ENCODE assay signal across 14 cellular contexts in the genomic region with DNA sequence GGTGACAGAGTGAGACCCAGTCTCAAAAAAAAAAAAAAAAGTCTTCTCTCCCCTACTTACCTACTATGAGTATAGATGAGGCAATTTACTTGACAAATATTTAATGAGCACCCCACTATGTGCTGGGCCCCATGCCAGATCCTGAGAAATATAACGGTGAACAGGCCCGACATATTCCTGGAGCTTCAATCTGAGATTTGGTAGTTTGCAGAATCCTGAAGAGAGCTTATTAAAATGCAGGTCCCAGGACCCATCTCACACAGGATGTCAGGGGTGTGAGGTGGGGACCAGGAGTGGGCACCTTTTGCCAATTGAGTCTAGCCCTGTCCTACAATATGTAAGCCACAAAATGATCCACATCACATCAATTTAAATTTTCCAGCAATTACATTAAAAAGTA. TPM values are rescaled to one million over a fixed set of nuclear protein-coding genes. Genes with fewer than 3 reads are reported as not detected.
A peak's percentile ranks its signal among the peaks of the same experiment; 100 is the strongest.
DNase-seq lines count a peak whose midpoint lies in the region; ATAC-seq and TF ChIP-seq lines count a peak whose summit lies in the region.
"Had no signal": no experiment of that assay in that cellular context is flagged by ENCODE, and none has a peak within 500 bp of the region (broad histone marks: within the 10 kb centered on the region; RNA-seq: fewer than 3 reads in every experiment).

No MANE protein-coding gene starts in this region.

- no peak overlapping the region for H3K27ac ChIP-seq in lower lobe of right lung
- H3K27ac ChIP-seq: A549 had no signal

- no peak overlapping the region for H3K4me3 ChIP-seq in lower lobe of right lung
- H3K4me3 ChIP-seq: A549 had no signal

- intact Hi-C loops in lower lobe of right lung (cut with DNase I), result no loop called here

- DNase-seq in activated effector memory CD4-positive, alpha-beta T cell treated with anti-CD3 and anti-CD28 coated beads, Interleukin-2, amount 50 U/mL, for 16 hours, result peak; percentile 33
- no peak for DNase-seq in activated effector memory CD4-positive, alpha-beta T cell treated with Interleukin-2 at 50 U/mL for 16 hours
- DNase-seq in activated CD8-positive, alpha-beta memory T cell treated with anti-CD3 and anti-CD28 coated beads, Interleukin-2, amount 50 U/mL, for 48 hours, result peak; percentile 32
- DNase-seq in lower lobe of right lung (peak; percentile 3), ureter (ENCODE audit: low spot score) (peak; percentile 13), amniotic stem cell (lab: John Stamatoyannopoulos, UW) (no peak)
- no peak for DNase-seq in stimulated activated naive CD8-positive, alpha-beta T cell treated with anti-CD3 and anti-CD28 coated beads, Interleukin-15, Interleukin-2, amounts not matched to agents 100 U/mL and 50 U/mL, for 24 hours
- DNase-seq: NCI-H1694 treated with DMSO at 0.1 percent for 48 hours, NCI-H2081 treated with DMSO at 0.1 percent for 48 hours, NCI-H2171 treated with DMSO at 0.1 percent for 48 hours, NCI-H524 treated with DMSO at 0.1 percent for 48 hours had no signal

- H3K27me3 ChIP-seq in lower lobe of right lung (ENCODE audit: low read depth), result no peaks in the 10 kb centered on the region

- no peak for ATAC-seq in lower lobe of right lung
- no peak for ATAC-seq in stimulated activated naive CD8-positive, alpha-beta T cell treated with anti-CD3 and anti-CD28 coated beads, Interleukin-15, Interleukin-2, amounts not matched to agents 100 U/mL and 50 U/mL, for 24 hours
- ATAC-seq: A549, Right ventricle myocardium inferior had no signal

- TF ChIP-seq CTCF in lower lobe of right lung (IDR thresholded peaks at IDR 0.05), result no peak

- H3K36me3 ChIP-seq in lower lobe of right lung, result no peaks in the 10 kb centered on the region

- no peaks in the 10 kb centered on the region for H3K9me3 ChIP-seq in lower lobe of right lung
- H3K9me3 ChIP-seq: A549 had no signal

- H3K4me1 ChIP-seq in lower lobe of right lung, result peaks cover 11% of the 10 kb centered on the region
- H3K4me1 ChIP-seq: A549 had no signal

RNA-seq across cellular contexts. Expression of a gene that starts 44.0 kb away (rescaled TPM):
- not detected for total RNA-seq in lower lobe of right lung
- not detected for total RNA-seq in ureter
- total RNA-seq: B cell had no signal

RNA-seq across cellular contexts. Expression of a gene that starts 56.9 kb away (rescaled TPM):
- total RNA-seq in lower lobe of right lung (8.3 TPM), ureter (7.5 TPM)
- total RNA-seq: B cell had no signal

Comparison
In these comparisons a context has a peak if more than half of its experiments do, and no peak if none do; other contexts are left out.
1. DNase-seq: peak in activated effector memory CD4-positive, alpha-beta T cell treated with anti-CD3 and anti-CD28 coated beads, Interleukin-2, amount 50 U/mL, for 16 hours (single experiment), activated CD8-positive, alpha-beta memory T cell treated with anti-CD3 and anti-CD28 coated beads, Interleukin-2, amount 50 U/mL, for 48 hours (single experiment), lower lobe of right lung (single experiment) and ureter (single experiment); none in activated effector memory CD4-positive, alpha-beta T cell treated with Interleukin-2 at 50 U/mL for 16 hours (single experiment), stimulated activated naive CD8-positive, alpha-beta T cell treated with anti-CD3 and anti-CD28 coated beads, Interleukin-15, Interleukin-2, amounts not matched to agents 100 U/mL and 50 U/mL, for 24 hours (single experiment) and amniotic stem cell (single experiment).